In genomic region chr11:107860688-107861087, GRCh38 we compare ENCODE assay signal across 14 cellular contexts. TPM values are rescaled to one million over a fixed set of nuclear protein-coding genes. Genes with fewer than 3 reads are reported as not detected.
DNase-seq lines count a peak whose midpoint lies in the region; ATAC-seq, FAIRE-seq and TF ChIP-seq lines count a peak whose summit lies in the region.
"Had no signal": no experiment of that assay in that cellular context is flagged by ENCODE, and none has a peak within 500 bp of the region (broad histone marks: within the 10 kb centered on the region; RNA-seq: fewer than 3 reads in every experiment).

No MANE protein-coding gene starts in this region.

- POLR2A ChIA-PET in activated B cell treated with CpG ODN at 0.5 μM for 24 hours (lab: Charles Lee) = interaction anchor here (0.7 kb wide), 1 partner anchor 8 kb away, joined by 3 read pairs; no protein-coding TSS in a partner anchor
- POLR2A ChIA-PET in naive thymus-derived CD8-positive, alpha-beta T cell (lab: Charles Lee) = interaction anchor here (0.7 kb wide), 1 partner anchor 223 kb away, joined by 3 read pairs; no protein-coding TSS in a partner anchor

- no peaks in the 10 kb centered on the region for H3K36me3 Mint-ChIP-seq in T-helper 2 cell treated with Interferon-gamma antibody and Interleukin-4, amounts not matched to agents 5 μg/mL and 100 μg/mL, for 36 hours (ENCODE audit: low read depth)
- peaks cover 6% of the 10 kb centered on the region for H3K36me3 Mint-ChIP-seq in activated B cell treated with CpG ODN at 0.5 μM for 24 hours (ENCODE audit: low read depth)
- H3K36me3 Mint-ChIP-seq in naive thymus-derived CD8-positive, alpha-beta T cell = no peaks in the 10 kb centered on the region

- no peak for TF ChIP-seq POLR2A in GM12892 (IDR thresholded peaks at IDR 0.05; ENCODE audit: low read depth, low read length)

- no peaks in the 10 kb centered on the region for H3K9me3 Mint-ChIP-seq in T-helper 2 cell treated with Interferon-gamma antibody and Interleukin-4, amounts not matched to agents 5 μg/mL and 100 μg/mL, for 36 hours
- H3K9me3 Mint-ChIP-seq in activated B cell treated with CpG ODN at 0.5 μM for 24 hours = no peaks in the 10 kb centered on the region
- no peaks in the 10 kb centered on the region for H3K9me3 Mint-ChIP-seq in naive thymus-derived CD8-positive, alpha-beta T cell
- H3K9me3 Mint-ChIP-seq: activated naive CD4-positive, alpha-beta T cell treated with anti-CD3 and anti-CD28 coated beads, Interleukin-2, amount 50 U/mL, for 72 hours had no signal

- no peak overlapping the region for H3K27ac Mint-ChIP-seq in T-helper 2 cell treated with Interferon-gamma antibody and Interleukin-4, amounts not matched to agents 5 μg/mL and 100 μg/mL, for 36 hours
- H3K27ac Mint-ChIP-seq in activated B cell treated with CpG ODN at 0.5 μM for 24 hours = no peak overlapping the region
- no peak overlapping the region for H3K27ac Mint-ChIP-seq in naive thymus-derived CD8-positive, alpha-beta T cell

- CTCF ChIA-PET in activated B cell treated with CpG ODN at 0.5 μM for 24 hours (lab: Charles Lee) = no interaction called here

- no peak overlapping the region for H3K4me3 ChIP-seq in GM12864 (ENCODE audit: low read depth, low read length)

- peaks cover 19% of the 10 kb centered on the region for H3K4me1 Mint-ChIP-seq in T-helper 2 cell treated with Interferon-gamma antibody and Interleukin-4, amounts not matched to agents 5 μg/mL and 100 μg/mL, for 36 hours (ENCODE audit: low read depth)
- H3K4me1 Mint-ChIP-seq in activated B cell treated with CpG ODN at 0.5 μM for 24 hours = peaks cover 30% of the 10 kb centered on the region
- H3K4me1 Mint-ChIP-seq in naive thymus-derived CD8-positive, alpha-beta T cell = peaks cover 14 to 32% (median 28%) of the 10 kb centered on the region in 4 donors

- no peak for DNase-seq in T-helper 2 cell treated with Interferon-gamma antibody and Interleukin-4, amounts not matched to agents 5 μg/mL and 100 μg/mL, for 36 hours (ENCODE audit: low spot score)
- DNase-seq in T-helper 2 cell = no peak
- DNase-seq in GM12864 (ENCODE audit: low read depth) = no peak
- DNase-seq in activated B cell treated with CpG ODN at 0.5 μM for 24 hours = no peak
- no peak for DNase-seq in naive thymus-derived CD8-positive, alpha-beta T cell
- no peak for DNase-seq in D341Med (ENCODE audit: low spot score)
- no peak for DNase-seq in GM12892 (ENCODE audit: insufficient read length)
- DNase-seq in NCI-H187 (lab: John Stamatoyannopoulos, UW) = no peak
- DNase-seq: effector CD8-positive, alpha-beta T cell; GF-D8; NCI-H1105 treated with DMSO at 0.1 percent for 48 hours; stimulated activated CD4-positive, alpha-beta T cell treated with anti-CD3 and anti-CD28 coated beads, Interleukin-12 subunit alpha, Interleukin-12 subunit beta, amount 100 ng/mL, for 4 hours; stimulated activated naive CD4-positive, alpha-beta T cell had no signal

- no peak for FAIRE-seq in GM12892 (lab: Jason Lieb, UNC)

- peak; percentile 5 for TF ChIP-seq CTCF in GM12864 (IDR thresholded peaks at IDR 0.05; ENCODE audit: low read depth, low read length, missing control alignments)
- TF ChIP-seq CTCF in activated B cell treated with CpG ODN at 0.5 μM for 24 hours (IDR thresholded peaks at IDR 0.05) = no peak

- intact Hi-C loops in activated B cell treated with CpG ODN at 0.5 μM for 24 hours (cut with micrococcal nuclease) = no loop called here

- H3K4me3 Mint-ChIP-seq in T-helper 2 cell treated with Interferon-gamma antibody and Interleukin-4, amounts not matched to agents 5 μg/mL and 100 μg/mL, for 36 hours = peak overlapping the region; percentile 24
- H3K4me3 Mint-ChIP-seq in activated B cell treated with CpG ODN at 0.5 μM for 24 hours = peak overlapping the region; percentile 35
- peak overlapping the region in 9 of 10 donors; percentile 9 to 95 (median 45) for H3K4me3 Mint-ChIP-seq in naive thymus-derived CD8-positive, alpha-beta T cell

- H3K27me3 Mint-ChIP-seq in T-helper 2 cell treated with Interferon-gamma antibody and Interleukin-4, amounts not matched to agents 5 μg/mL and 100 μg/mL, for 36 hours (ENCODE audit: low read depth) = peaks cover 9% of the 10 kb centered on the region
- H3K27me3 Mint-ChIP-seq in activated B cell treated with CpG ODN at 0.5 μM for 24 hours = no peaks in the 10 kb centered on the region
- peaks cover 0 to 6% (median 0%) of the 10 kb centered on the region in 5 donors for H3K27me3 Mint-ChIP-seq in naive thymus-derived CD8-positive, alpha-beta T cell

- no peak for ATAC-seq in activated B cell treated with CpG ODN at 0.5 μM for 24 hours (ENCODE audit: low read depth)
- no peak for ATAC-seq in naive thymus-derived CD8-positive, alpha-beta T cell
- ATAC-seq: activated naive CD4-positive, alpha-beta T cell treated with anti-CD3 and anti-CD28 coated beads, Interleukin-2, amount 50 U/mL, for 72 hours had no signal

RNA-seq across cellular contexts. Expression of gene SLC35F2, which starts 2.1 kb away (rescaled TPM):
- 20.5 and 21.9 TPM in 2 replicates for total RNA-seq in activated B cell treated with CpG ODN at 0.5 μM for 24 hours
- 1 to 10 TPM; 3.6 to 4.0 TPM for total RNA-seq in naive thymus-derived CD8-positive, alpha-beta T cell
- 1 to 10 TPM; 2.1 to 5.6 (median 4.1) TPM for polyA plus RNA-seq in naive thymus-derived CD8-positive, alpha-beta T cell
- 19.8 TPM for polyA plus RNA-seq in GM12892 (2012; ENCODE audit: missing spikeins)
